8 cellular contexts compared by ENCODE assay signal in the genomic region with DNA sequence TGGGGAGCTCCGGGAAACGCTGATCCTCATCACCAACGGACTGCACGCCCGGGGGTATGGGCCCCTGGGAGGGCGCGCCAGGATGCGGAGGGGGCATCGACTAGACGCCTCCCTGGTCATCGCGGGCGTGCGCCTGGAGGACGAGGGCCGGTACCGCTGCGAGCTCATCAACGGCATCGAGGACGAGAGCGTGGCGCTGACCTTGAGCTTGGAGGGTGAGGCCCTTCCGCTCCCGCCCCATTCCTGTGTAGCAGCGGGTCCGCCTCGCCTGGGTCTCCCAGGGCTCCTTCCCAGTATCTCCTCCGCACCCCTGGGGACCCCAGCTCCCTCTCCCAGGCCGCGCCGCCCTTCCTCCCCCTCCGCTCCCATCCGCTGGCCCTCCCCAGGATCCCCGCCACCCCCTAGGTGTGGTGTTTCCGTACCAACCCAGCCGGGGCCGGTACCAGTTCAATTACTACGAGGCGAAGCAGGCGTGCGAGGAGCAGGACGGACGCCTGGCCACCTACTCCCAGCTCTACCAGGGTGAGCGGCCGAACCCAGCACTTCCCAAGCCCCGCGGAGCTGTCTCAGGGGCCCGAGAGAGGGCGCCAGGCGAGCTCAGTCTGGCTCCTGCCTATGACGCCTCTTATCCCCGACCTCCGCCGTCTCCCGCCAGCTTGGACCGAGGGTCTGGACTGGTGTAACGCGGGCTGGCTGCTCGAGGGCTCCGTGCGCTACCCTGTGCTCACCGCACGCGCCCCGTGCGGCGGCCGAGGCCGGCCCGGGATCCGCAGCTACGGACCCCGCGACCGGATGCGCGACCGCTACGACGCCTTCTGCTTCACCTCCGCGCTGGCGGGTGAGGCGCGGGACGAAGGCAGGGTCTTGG. TPM values are rescaled to one million over a fixed set of nuclear protein-coding genes. Genes with fewer than 3 reads are reported as not detected.
DNase-seq lines count a peak whose midpoint lies in the region; ATAC-seq and TF ChIP-seq lines count a peak whose summit lies in the region.

No MANE protein-coding gene starts in this region.

- no peaks in the 10 kb centered on the region for H3K9me3 Mint-ChIP-seq in effector memory CD8-positive, alpha-beta T cell
- H3K9me3 Mint-ChIP-seq in activated T-helper 1 cell treated with anti-CD3 and anti-CD28 coated beads, Interleukin-12 subunit alpha, Interleukin-12 subunit beta, Interleukin-2, Interleukin-4 antibody, amounts not matched to agents 30 ng/mL and 10 ng/mL and 1 ng/mL, durations not matched to agents 14 hours and 24 hours and 36 hours: no peaks in the 10 kb centered on the region

- H3K36me3 ChIP-seq in WERI-Rb-1 (no peaks in the 10 kb centered on the region), thoracic aorta (no peaks in the 10 kb centered on the region)

- DNase-seq in DMS53 (lab: John Stamatoyannopoulos, UW) (peak; percentile 84), LNCaP clone FGC (ENCODE audit: low read depth) (no peak), WERI-Rb-1 (peak; percentile 95), midbrain (lab: John Stamatoyannopoulos, UW) (peak; percentile 34), thoracic aorta (ENCODE audit: low spot score) (no peak)
- DNase-seq in effector memory CD8-positive, alpha-beta T cell: no peak
- no peak for DNase-seq in activated T-helper 1 cell treated with anti-CD3 and anti-CD28 coated beads, Interleukin-12 subunit alpha, Interleukin-12 subunit beta, Interleukin-2, Interleukin-4 antibody, amounts not matched to agents 30 ng/mL and 10 ng/mL and 1 ng/mL, durations not matched to agents 14 hours and 24 hours and 36 hours (ENCODE audit: low spot score)

- intact Hi-C loops in activated T-helper 1 cell treated with anti-CD3 and anti-CD28 coated beads, Interleukin-12 subunit alpha, Interleukin-12 subunit beta, Interleukin-2, Interleukin-4 antibody, amounts not matched to agents 30 ng/mL and 10 ng/mL and 1 ng/mL, durations not matched to agents 14 hours and 24 hours and 36 hours (cut with micrococcal nuclease): loop anchor here (5.0 kb wide), 2 partner anchors 83 to 187 kb away; a partner anchor contains a TSS

- peaks cover 7 to 10% of the 10 kb centered on the region in 2 donors for H3K4me1 Mint-ChIP-seq in effector memory CD8-positive, alpha-beta T cell (ENCODE audit: low read depth in 2 of 2)
- peaks cover 8% of the 10 kb centered on the region for H3K4me1 Mint-ChIP-seq in activated T-helper 1 cell treated with anti-CD3 and anti-CD28 coated beads, Interleukin-12 subunit alpha, Interleukin-12 subunit beta, Interleukin-2, Interleukin-4 antibody, amounts not matched to agents 30 ng/mL and 10 ng/mL and 1 ng/mL, durations not matched to agents 14 hours and 24 hours and 36 hours (ENCODE audit: low read depth)

- H3K9me3 ChIP-seq in WERI-Rb-1 (ENCODE audit: severe bottlenecking) (no peaks in the 10 kb centered on the region), thoracic aorta (no peaks in the 10 kb centered on the region)

- peaks cover 13 to 22% of the 10 kb centered on the region in 2 donors for H3K4me1 ChIP-seq in thoracic aorta (ENCODE audit: control insufficient read depth in 1 of 2, low read depth in 2 of 2)

- H3K4me3 ChIP-seq in LNCaP clone FGC (ENCODE audit: low read depth, low read length) (peak overlapping the region; percentile 26; the same call in 1 of the 2 replicates), WERI-Rb-1 (ENCODE audit: low read depth, low read length) (peak overlapping the region; percentile 58), thoracic aorta (peak overlapping the region; percentile 69)

- peaks cover 7% of the 10 kb centered on the region for H3K36me3 Mint-ChIP-seq in effector memory CD8-positive, alpha-beta T cell (ENCODE audit: insufficient read depth)
- no peaks in the 10 kb centered on the region for H3K36me3 Mint-ChIP-seq in activated T-helper 1 cell treated with anti-CD3 and anti-CD28 coated beads, Interleukin-12 subunit alpha, Interleukin-12 subunit beta, Interleukin-2, Interleukin-4 antibody, amounts not matched to agents 30 ng/mL and 10 ng/mL and 1 ng/mL, durations not matched to agents 14 hours and 24 hours and 36 hours (ENCODE audit: low read depth)

- peak; percentile 55 for ATAC-seq in effector memory CD8-positive, alpha-beta T cell (replicated peaks)
- ATAC-seq in thoracic aorta (ENCODE audit: insufficient number of reproducible peaks, low FRiP score, low read depth): no peak
- no peak for ATAC-seq in HG03432 (IDR thresholded peaks at IDR 0.05; ENCODE audit: unreplicated experiment)

- TF ChIP-seq CTCF in LNCaP clone FGC (IDR thresholded peaks at IDR 0.05; ENCODE audit: control insufficient read depth, extremely low read depth, insufficient read depth) (peak; percentile 36), WERI-Rb-1 (IDR thresholded peaks at IDR 0.05; ENCODE audit: low read depth, low read length) (peak; percentile 91), thoracic aorta (IDR thresholded peaks at IDR 0.05) (peak; percentile 41)

- peaks cover 80 to 91% of the 10 kb centered on the region in 2 donors for H3K27me3 Mint-ChIP-seq in effector memory CD8-positive, alpha-beta T cell
- peaks cover 76% of the 10 kb centered on the region for H3K27me3 Mint-ChIP-seq in activated T-helper 1 cell treated with anti-CD3 and anti-CD28 coated beads, Interleukin-12 subunit alpha, Interleukin-12 subunit beta, Interleukin-2, Interleukin-4 antibody, amounts not matched to agents 30 ng/mL and 10 ng/mL and 1 ng/mL, durations not matched to agents 14 hours and 24 hours and 36 hours (ENCODE audit: insufficient read depth)

- H3K27me3 ChIP-seq in WERI-Rb-1 (ENCODE audit: insufficient read depth, low read depth, severe bottlenecking) (peaks cover 15% of the 10 kb centered on the region), thoracic aorta (replicated peaks; ENCODE audit: insufficient read depth) (peaks cover 4% of the 10 kb centered on the region)

- H3K4me3 Mint-ChIP-seq in effector memory CD8-positive, alpha-beta T cell: peak overlapping the region; percentile 68 to 74
- H3K4me3 Mint-ChIP-seq in activated T-helper 1 cell treated with anti-CD3 and anti-CD28 coated beads, Interleukin-12 subunit alpha, Interleukin-12 subunit beta, Interleukin-2, Interleukin-4 antibody, amounts not matched to agents 30 ng/mL and 10 ng/mL and 1 ng/mL, durations not matched to agents 14 hours and 24 hours and 36 hours: no peak overlapping the region

- H3K27ac Mint-ChIP-seq in effector memory CD8-positive, alpha-beta T cell: no peak overlapping the region
- H3K27ac Mint-ChIP-seq in activated T-helper 1 cell treated with anti-CD3 and anti-CD28 coated beads, Interleukin-12 subunit alpha, Interleukin-12 subunit beta, Interleukin-2, Interleukin-4 antibody, amounts not matched to agents 30 ng/mL and 10 ng/mL and 1 ng/mL, durations not matched to agents 14 hours and 24 hours and 36 hours: no peak overlapping the region

- H3K27ac ChIP-seq in WERI-Rb-1 (no peak overlapping the region), thoracic aorta (no peak overlapping the region)

RNA-seq across cellular contexts. Expression of a gene that starts 5.0 kb away (rescaled TPM):
- 1 to 10 TPM in 1 of 2 donors, not detected in 1; 1.2 TPM for total RNA-seq in thoracic aorta
- not detected in 2 replicates for total RNA-seq in activated T-helper 1 cell treated with anti-CD3 and anti-CD28 coated beads, Interleukin-12 subunit alpha, Interleukin-12 subunit beta, Interleukin-2, Interleukin-4 antibody, amounts not matched to agents 30 ng/mL and 10 ng/mL and 1 ng/mL, durations not matched to agents 14 hours and 24 hours and 36 hours

RNA-seq across cellular contexts. Expression of a gene that starts 17.7 kb away (rescaled TPM):
- total RNA-seq in thoracic aorta: under 1 TPM; 0.54 to 0.99 TPM
- not detected in 2 replicates for total RNA-seq in activated T-helper 1 cell treated with anti-CD3 and anti-CD28 coated beads, Interleukin-12 subunit alpha, Interleukin-12 subunit beta, Interleukin-2, Interleukin-4 antibody, amounts not matched to agents 30 ng/mL and 10 ng/mL and 1 ng/mL, durations not matched to agents 14 hours and 24 hours and 36 hours

RNA-seq across cellular contexts. Expression of a gene that starts 22.9 kb away (rescaled TPM):
- total RNA-seq in thoracic aorta: 10 to 100 TPM in 1 of 2 donors, 1 to 10 TPM in 1; 8.1 to 69.3 TPM
- total RNA-seq in activated T-helper 1 cell treated with anti-CD3 and anti-CD28 coated beads, Interleukin-12 subunit alpha, Interleukin-12 subunit beta, Interleukin-2, Interleukin-4 antibody, amounts not matched to agents 30 ng/mL and 10 ng/mL and 1 ng/mL, durations not matched to agents 14 hours and 24 hours and 36 hours: 102 and 104 TPM in 2 replicates

RNA-seq across cellular contexts. Expression of a gene that starts 32.6 kb away (rescaled TPM):
- 10 to 100 TPM; 38.3 to 66.5 TPM for total RNA-seq in thoracic aorta
- total RNA-seq in activated T-helper 1 cell treated with anti-CD3 and anti-CD28 coated beads, Interleukin-12 subunit alpha, Interleukin-12 subunit beta, Interleukin-2, Interleukin-4 antibody, amounts not matched to agents 30 ng/mL and 10 ng/mL and 1 ng/mL, durations not matched to agents 14 hours and 24 hours and 36 hours: 77.8 and 78.0 TPM in 2 replicates

RNA-seq across cellular contexts. Expression of a gene that starts 44.7 kb away (rescaled TPM):
- not detected for total RNA-seq in thoracic aorta
- 3.7 and 4.1 TPM in 2 replicates for total RNA-seq in activated T-helper 1 cell treated with anti-CD3 and anti-CD28 coated beads, Interleukin-12 subunit alpha, Interleukin-12 subunit beta, Interleukin-2, Interleukin-4 antibody, amounts not matched to agents 30 ng/mL and 10 ng/mL and 1 ng/mL, durations not matched to agents 14 hours and 24 hours and 36 hours

Comparison
In these comparisons a context has a peak if more than half of its experiments do, and no peak if none do; other contexts are left out.
1. DNase-seq: peak in DMS53 (single experiment), WERI-Rb-1 (single experiment) and midbrain (single experiment); none in LNCaP clone FGC (single experiment), effector memory CD8-positive, alpha-beta T cell (0 of 3), thoracic aorta (single experiment) and activated T-helper 1 cell treated with anti-CD3 and anti-CD28 coated beads, Interleukin-12 subunit alpha, Interleukin-12 subunit beta, Interleukin-2, Interleukin-4 antibody, amounts not matched to agents 30 ng/mL and 10 ng/mL and 1 ng/mL, durations not matched to agents 14 hours and 24 hours and 36 hours (single experiment).
2. CTCF ChIP-seq: peak in every context shown above with its lines; median percentile 91 in WERI-Rb-1; 41 in thoracic aorta; 36 in LNCaP clone FGC.
3. Peak in every context shown above with its lines, with median percentiles within 50 percentile points of each other: H3K4me3 ChIP-seq.